Comparison of ENCODE assay signal across 18 cellular contexts in the genomic region with DNA sequence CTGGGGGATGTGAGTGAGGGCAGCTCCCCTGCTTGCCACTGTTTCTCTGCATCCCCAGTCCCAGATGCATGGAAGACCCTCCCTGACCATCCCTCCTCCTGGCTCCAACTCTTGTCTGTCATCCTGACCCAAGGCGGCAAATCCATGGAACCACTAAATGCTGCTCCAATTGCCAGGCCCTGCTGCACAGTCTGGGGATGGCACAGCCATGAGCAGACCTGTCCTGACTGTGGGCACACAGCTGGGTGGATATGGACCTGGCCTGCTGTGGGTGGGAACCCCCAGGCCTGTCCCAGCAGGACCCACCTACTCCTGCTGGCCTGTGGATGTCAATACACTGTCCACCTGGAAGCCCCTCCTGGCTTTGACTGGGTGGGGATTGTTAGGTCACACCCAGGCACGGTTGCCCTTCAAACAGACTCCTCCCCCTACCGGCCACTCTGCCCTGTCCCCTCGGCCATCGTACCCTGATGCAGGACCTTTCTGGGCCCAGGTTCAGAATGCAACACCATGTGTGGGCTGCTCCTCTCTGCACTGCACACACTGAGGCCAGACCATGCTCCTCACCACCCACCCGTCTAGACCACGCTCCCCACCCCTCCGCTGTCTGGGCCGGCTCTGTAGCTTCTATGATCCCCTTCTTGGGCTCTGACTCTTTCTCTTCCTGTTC. TPM values are rescaled to one million over a fixed set of nuclear protein-coding genes. Genes with fewer than 3 reads are reported as not detected.
DNase-seq lines count a peak whose midpoint lies in the region; ATAC-seq, FAIRE-seq and TF ChIP-seq lines count a peak whose summit lies in the region.
"Had no signal": no experiment of that assay in that cellular context is flagged by ENCODE, and none has a peak within 500 bp of the region (broad histone marks: within the 10 kb centered on the region; RNA-seq: fewer than 3 reads in every experiment).

No MANE protein-coding gene starts in this region.

- H3K4me3 ChIP-seq in HepG2 (replicated peaks in 1 of 3; ENCODE audit: insufficient read depth in 1 of 3, low read depth in 2 of 3, low read length in 3 of 3) (no peak overlapping the region), suprapubic skin (no peak overlapping the region)
- H3K4me3 ChIP-seq: SJCRH30 had no signal

- CTCF ChIA-PET in activated naive CD4-positive, alpha-beta T cell treated with anti-CD3 and anti-CD28 coated beads, Interleukin-2, amount 10 ng/mL, durations not matched to agents 7 days and 5 days (lab: Charles Lee): no interaction called here
- CTCF ChIA-PET in HepG2 (lab: Yijun Ruan, JAX; ENCODE audit: low intra/inter-chr PET ratio, low total read pairs): no interaction called here

- H3K27ac ChIP-seq in HepG2 (ENCODE audit: extremely low read length, insufficient read depth, low read length) (no peak overlapping the region), suprapubic skin (no peak overlapping the region)
- H3K27ac ChIP-seq: SJCRH30 had no signal

- no peaks in the 10 kb centered on the region for H3K27me3 ChIP-seq in HepG2 (ENCODE audit: control insufficient read depth in 1 of 2, insufficient read depth in 2 of 2, low read length in 2 of 2)
- no peaks in the 10 kb centered on the region for H3K27me3 ChIP-seq in suprapubic skin
- H3K27me3 ChIP-seq: SJCRH30 had no signal

- no peak overlapping the region for H3K4me3 Mint-ChIP-seq in activated naive CD4-positive, alpha-beta T cell treated with anti-CD3 and anti-CD28 coated beads, Interleukin-2, amount 10 ng/mL, durations not matched to agents 7 days and 5 days
- peak overlapping the region; percentile 31 for H3K4me3 Mint-ChIP-seq in T-helper 17 cell

- H3K36me3 ChIP-seq in HepG2 (replicated peaks in 1 of 2; ENCODE audit: control insufficient read depth in 1 of 2, insufficient read depth in 2 of 2, low read length in 2 of 2): peaks cover 0 to 3% of the 10 kb centered on the region in 2 experiments; a peak in 2 of 5 replicates
- no peaks in the 10 kb centered on the region for H3K36me3 ChIP-seq in suprapubic skin
- H3K36me3 ChIP-seq: SJCRH30 had no signal

- no peak for FAIRE-seq in HepG2 (lab: Jason Lieb, UNC)
- FAIRE-seq: H54, TTC549 had no signal

- TF ChIP-seq CTCF in HepG2 (CRISPR knock-in tag; IDR thresholded peaks at IDR 0.05) (no peak), suprapubic skin (IDR thresholded peaks at IDR 0.05) (no peak)

- H3K4me1 Mint-ChIP-seq in activated naive CD4-positive, alpha-beta T cell treated with anti-CD3 and anti-CD28 coated beads, Interleukin-2, amount 10 ng/mL, durations not matched to agents 7 days and 5 days: peaks cover 66% of the 10 kb centered on the region
- peaks cover 34% of the 10 kb centered on the region for H3K4me1 Mint-ChIP-seq in T-helper 17 cell

- no peaks in the 10 kb centered on the region for H3K9me3 Mint-ChIP-seq in activated naive CD4-positive, alpha-beta T cell treated with anti-CD3 and anti-CD28 coated beads, Interleukin-2, amount 10 ng/mL, durations not matched to agents 7 days and 5 days

- H2AFZ ChIP-seq in HepG2 (ENCODE audit: low read length): no peak overlapping the region

- TF ChIP-seq RAD21 in HepG2 (CRISPR knock-in tag; IDR thresholded peaks at IDR 0.05): no peak

- TF ChIP-seq POLR2A in HepG2 (IDR thresholded peaks at IDR 0.05; ENCODE audit: insufficient read depth in 1 of 2, low read depth in 2 of 2, low read length in 2 of 2) (no peak), suprapubic skin (IDR thresholded peaks at IDR 0.05) (no peak)

- 96% methylated on average over 6 of the region's 9 CpGs for WGBS in HepG2 (ENCODE audit: low lambda C conversion rate)
- 80% methylated on average over 9 of the region's 9 CpGs for WGBS in suprapubic skin

- ATAC-seq in T-helper 17 cell (no peak), HepG2 (peak; percentile 23)

- no TSS peak for BruUV-seq in HepG2 (replicated peaks; lab: Mats Ljungman, UMichigan)

- POLR2A ChIA-PET in HepG2 (lab: Yijun Ruan, JAX): no interaction called here

- intact Hi-C loops in HepG2 (cut with micrococcal nuclease; ENCODE audit: unreplicated experiment): no loop called here

- peak overlapping the region; percentile 50 for H3K27ac Mint-ChIP-seq in activated naive CD4-positive, alpha-beta T cell treated with anti-CD3 and anti-CD28 coated beads, Interleukin-2, amount 10 ng/mL, durations not matched to agents 7 days and 5 days
- H3K27ac Mint-ChIP-seq in T-helper 17 cell: peak overlapping the region; percentile 72

- H4K20me1 ChIP-seq in HepG2 (ENCODE audit: insufficient read depth, low read length): no peaks in the 10 kb centered on the region

- H3K79me2 ChIP-seq in HepG2 (ENCODE audit: insufficient read depth, low read length): no peaks in the 10 kb centered on the region

- no peak for DNase-seq in activated naive CD4-positive, alpha-beta T cell treated with anti-CD3 and anti-CD28 coated beads, Interleukin-2, amount 10 ng/mL, durations not matched to agents 7 days and 5 days
- no peak for DNase-seq in activated naive CD4-positive, alpha-beta T cell treated with anti-CD3 and anti-CD28 coated beads, Interleukin-2, amount 50 U/mL, for 16 hours
- no peak for DNase-seq in T-helper 17 cell
- DNase-seq in HepG2 (ENCODE audit: low spot score): no peak
- peak; percentile 46 to 64 for DNase-seq in suprapubic skin (ENCODE audit: low spot score in 2 of 2)
- DNase-seq in nucleus accumbens (lab: John Stamatoyannopoulos, UW): no peak
- no peak for DNase-seq in HuH-7.5 (ENCODE audit: low spot score)
- DNase-seq in DMS79 (lab: John Stamatoyannopoulos, UW): no peak
- DNase-seq: activated CD8-positive, alpha-beta memory T cell treated with anti-CD3 and anti-CD28 coated beads, Interleukin-2, amount 50 U/mL, for 48 hours; DMS153; effector CD4-positive, alpha-beta T cell; IMR-90; NCI-H1105 treated with DMSO at 0.1 percent for 48 hours; SJCRH30; stimulated activated naive CD4-positive, alpha-beta T cell had no signal

- H3K9ac ChIP-seq in HepG2 (ENCODE audit: insufficient read depth, low read depth, low read length): no peak overlapping the region

- no peak for TF ChIP-seq EP300 in HepG2 (IDR thresholded peaks at IDR 0.05; ENCODE audit: low read depth in 2 of 2, low read length in 2 of 2)
- TF ChIP-seq EP300 in HepG2 (CRISPR knock-in tag; IDR thresholded peaks at IDR 0.05; ENCODE audit: borderline replicate concordance): no peak
- TF ChIP-seq EP300 in suprapubic skin (IDR thresholded peaks at IDR 0.05): no peak

- H3K27me3 Mint-ChIP-seq in activated naive CD4-positive, alpha-beta T cell treated with anti-CD3 and anti-CD28 coated beads, Interleukin-2, amount 10 ng/mL, durations not matched to agents 7 days and 5 days: no peaks in the 10 kb centered on the region
- no peaks in the 10 kb centered on the region for H3K27me3 Mint-ChIP-seq in T-helper 17 cell

- in situ Hi-C loops in HepG2 (cut with HindIII; ENCODE audit: extremely low pct_ligation_motif_present, low pct_unique_long_range_greater_than_20kb): no loop called here

- H3K4me2 ChIP-seq in HepG2 (ENCODE audit: low read depth, low read length): no peak overlapping the region

- H3K36me3 Mint-ChIP-seq in activated naive CD4-positive, alpha-beta T cell treated with anti-CD3 and anti-CD28 coated beads, Interleukin-2, amount 10 ng/mL, durations not matched to agents 7 days and 5 days: peaks cover 53% of the 10 kb centered on the region
- peaks cover 5% of the 10 kb centered on the region for H3K36me3 Mint-ChIP-seq in T-helper 17 cell (ENCODE audit: low read depth)

- H3K4me1 ChIP-seq in HepG2 (ENCODE audit: insufficient read depth, low read length) (peaks cover 19% of the 10 kb centered on the region), suprapubic skin (no peaks in the 10 kb centered on the region)
- H3K4me1 ChIP-seq: SJCRH30 had no signal

- H3K9me3 ChIP-seq in T-helper 17 cell (ENCODE audit: control insufficient read depth, low read length, poor library complexity, severe bottlenecking): no peaks in the 10 kb centered on the region
- H3K9me3 ChIP-seq in HepG2 (ENCODE audit: low read length): no peaks in the 10 kb centered on the region
- no peaks in the 10 kb centered on the region for H3K9me3 ChIP-seq in suprapubic skin
- H3K9me3 ChIP-seq: SJCRH30 had no signal

TF ChIP-seq in HepG2, 621 proteins besides CTCF, POLR2A, EP300 and RAD21:
- TF ChIP-seq, protein P1, sequence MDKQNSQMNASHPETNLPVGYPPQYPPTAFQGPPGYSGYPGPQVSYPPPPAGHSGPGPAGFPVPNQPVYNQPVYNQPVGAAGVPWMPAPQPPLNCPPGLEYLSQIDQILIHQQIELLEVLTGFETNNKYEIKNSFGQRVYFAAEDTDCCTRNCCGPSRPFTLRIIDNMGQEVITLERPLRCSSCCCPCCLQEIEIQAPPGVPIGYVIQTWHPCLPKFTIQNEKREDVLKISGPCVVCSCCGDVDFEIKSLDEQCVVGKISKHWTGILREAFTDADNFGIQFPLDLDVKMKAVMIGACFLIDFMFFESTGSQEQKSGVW (CRISPR knock-in tag; IDR thresholded peaks at IDR 0.05; ENCODE audit: borderline replicate concordance): no peak
- no peak for TF ChIP-seq ZNF772 (CRISPR knock-in tag; IDR thresholded peaks at IDR 0.05)
- no peak for TF ChIP-seq ATAD3A (CRISPR knock-in tag; IDR thresholded peaks at IDR 0.05)

RNA-seq across cellular contexts. Expression of a gene that starts 57.8 kb away (rescaled TPM):
- total RNA-seq in T-helper 17 cell (100 to 1,000 TPM; 163 to 184 TPM), HepG2 (2016; rRNA removed; fragmentation: Illumina TruSeq; extraction: Trizol) (17.7 and 18.0 TPM in 2 replicates), suprapubic skin (10 to 100 TPM in 2 of 4 donors, 1 to 10 TPM in 2; 6.5 to 18.7 (median 11.5) TPM)
- total RNA-seq in HepG2 (2016; cell fraction: cytosol; rRNA removed; fragmentation: Illumina TruSeq; extraction: Trizol; ENCODE audit: low read depth): 4.6 and 5.5 TPM in 2 replicates
- 15.5 and 19.4 TPM in 2 replicates for total RNA-seq in HepG2 (2016; cell fraction: insoluble cytoplasmic fraction; rRNA removed; fragmentation: Illumina TruSeq; extraction: Trizol)
- 12.4 TPM in 2 replicates for total RNA-seq in HepG2 (2016; cell fraction: membrane; rRNA removed; fragmentation: Illumina TruSeq; extraction: Trizol)
- total RNA-seq in HepG2 (2016; cell fraction: nucleus; rRNA removed; fragmentation: Illumina TruSeq; extraction: Trizol): 15.5 and 17.7 TPM in 2 replicates
- 16.1 and 16.7 TPM in 2 replicates for polyA plus RNA-seq in HepG2 (2011; rRNA removed)
- polyA plus RNA-seq in HepG2 (2011; cell fraction: cytosol; rRNA removed): 7.7 and 8.6 TPM in 2 replicates
- 55.2 and 72.1 TPM in 2 replicates for polyA plus RNA-seq in HepG2 (2011; cell fraction: nucleus; rRNA removed)
- 36.4 and 42.1 TPM in 2 replicates for polyA plus RNA-seq in HepG2 (2012)
- 2.5 and 2.6 TPM in 2 replicates for polyA plus RNA-seq in HepG2 (2016; cell fraction: cytosol; fragmentation: Illumina TruSeq; extraction: Trizol; ENCODE audit: low read depth)
- polyA plus RNA-seq in HepG2 (2016; cell fraction: insoluble cytoplasmic fraction; fragmentation: Illumina TruSeq; extraction: Trizol; ENCODE audit: low read depth): 16.3 and 21.7 TPM in 2 replicates
- 8.3 and 8.6 TPM in 2 replicates for polyA plus RNA-seq in HepG2 (2016; cell fraction: membrane; fragmentation: Illumina TruSeq; extraction: Trizol; ENCODE audit: low read depth)
- 28.7 and 30.7 TPM in 2 replicates for polyA plus RNA-seq in HepG2 (2016; cell fraction: nucleus; fragmentation: Illumina TruSeq; extraction: Trizol; ENCODE audit: insufficient read depth, low read depth)
- polyA minus RNA-seq in HepG2 (2011; rRNA and poly(A)+ RNA removed; ENCODE audit: low replicate concordance): 0.09 and 29.9 TPM in 2 replicates
- polyA minus RNA-seq in HepG2 (2011; cell fraction: cytosol; rRNA and poly(A)+ RNA removed): 15.4 and 25.3 TPM in 2 replicates
- polyA minus RNA-seq in HepG2 (2011; cell fraction: nucleus; rRNA and poly(A)+ RNA removed): 36.4 and 40.5 TPM in 2 replicates
- polyA plus RNA-seq: neural cell had no signal

Comparison
In these comparisons a context has a peak if more than half of its experiments do, and no peak if none do; other contexts are left out.
1. DNase-seq: peak in suprapubic skin (2 of 2); none in activated naive CD4-positive, alpha-beta T cell treated with anti-CD3 and anti-CD28 coated beads, Interleukin-2, amount 10 ng/mL, durations not matched to agents 7 days and 5 days (single experiment), activated naive CD4-positive, alpha-beta T cell treated with anti-CD3 and anti-CD28 coated beads, Interleukin-2, amount 50 U/mL, for 16 hours (single experiment), T-helper 17 cell (0 of 3), HepG2 (single experiment), nucleus accumbens (0 of 56), HuH-7.5 (single experiment) and DMS79 (single experiment).